In genomic region chr18:75070625-75071483, GRCh38 we compare ENCODE assay signal across 8 cellular contexts.
A peak's percentile ranks its signal among the peaks of the same experiment; 100 is the strongest.
DNase-seq lines count a peak whose midpoint lies in the region; ATAC-seq and TF ChIP-seq lines count a peak whose summit lies in the region.

No MANE protein-coding gene starts in this region.

- TF ChIP-seq CTCF in CD8-positive, alpha-beta T cell (IDR thresholded peaks at IDR 0.05), result no peak
- TF ChIP-seq CTCF in BE2C (IDR thresholded peaks at IDR 0.05; ENCODE audit: low read depth, low read length), result no peak

- peaks cover 41% of the 10 kb centered on the region for H3K4me1 Mint-ChIP-seq in CD8-positive, alpha-beta T cell (ENCODE audit: low read depth)

- H3K27me3 Mint-ChIP-seq in CD8-positive, alpha-beta T cell (ENCODE audit: low read depth), result no peaks in the 10 kb centered on the region

- H3K4me3 ChIP-seq in CD8-positive, alpha-beta T cell (ENCODE audit: low read depth, low read length), result peak overlapping the region; percentile 9
- H3K4me3 ChIP-seq in skeletal muscle tissue (ENCODE audit: low read length in 3 of 3) (peak overlapping the region; percentile 4 to 54 (median 20)), BE2C (ENCODE audit: low read depth, low read length) (no peak overlapping the region)

- peaks cover 19% of the 10 kb centered on the region for H3K36me3 Mint-ChIP-seq in CD8-positive, alpha-beta T cell

- H3K27ac ChIP-seq in CD8-positive, alpha-beta T cell (ENCODE audit: low read depth, low read length), result peak overlapping the region; percentile 50
- peak overlapping the region; percentile 61 for H3K27ac ChIP-seq in skeletal muscle tissue (ENCODE audit: low read depth, low read length)

- peak; percentile 19 to 84 (median 69) for DNase-seq in CD8-positive, alpha-beta T cell
- DNase-seq in HS-27A (ENCODE audit: low read depth) (peak; percentile 14), SIG-M5 (lab: John Stamatoyannopoulos, UW) (peak; percentile 50), cardiac septum (ENCODE audit: low spot score) (peak; percentile 91), BE2C (no peak)
- DNase-seq in activated gamma-delta T cell treated with anti-CD3 and anti-CD28 coated beads, Interleukin-2, amount 50 U/mL, for 16 hours (ENCODE audit: low read depth), result peak; percentile 57

- H3K9me3 Mint-ChIP-seq in CD8-positive, alpha-beta T cell, result peaks cover 5% of the 10 kb centered on the region

- H3K9ac ChIP-seq in skeletal muscle tissue (ENCODE audit: low read depth in 1 of 3, low read length in 3 of 3), result peak overlapping the region in 1 of 3 donors; percentile 19

- peak; percentile 90 for ATAC-seq in CD8-positive, alpha-beta T cell
- peak; percentile 88 for ATAC-seq in GM21367 (IDR thresholded peaks at IDR 0.05; ENCODE audit: unreplicated experiment)

- CTCF ChIA-PET in CD8-positive, alpha-beta T cell (lab: Charles Lee), result interaction anchor here (1.5 kb wide), 1 partner anchor 21 kb away, joined by 3 read pairs; no protein-coding TSS in a partner anchor

- H3K27ac Mint-ChIP-seq in CD8-positive, alpha-beta T cell, result peak overlapping the region; percentile 97

- no peaks in the 10 kb centered on the region for H3K27me3 ChIP-seq in CD8-positive, alpha-beta T cell (ENCODE audit: insufficient read depth, low read length)
- H3K27me3 ChIP-seq in skeletal muscle tissue (ENCODE audit: control insufficient read depth in 3 of 3, insufficient read depth in 3 of 3, low read length in 3 of 3) (no peaks in the 10 kb centered on the region), BE2C (no peaks in the 10 kb centered on the region)

- H3K4me1 ChIP-seq in CD8-positive, alpha-beta T cell (ENCODE audit: insufficient read depth, low read length), result peaks cover 28% of the 10 kb centered on the region
- H3K4me1 ChIP-seq in skeletal muscle tissue (ENCODE audit: control insufficient read depth in 3 of 3, insufficient read depth in 3 of 3, low read length in 3 of 3), result peaks cover 0 to 19% (median 14%) of the 10 kb centered on the region in 3 donors
- no peaks in the 10 kb centered on the region for H3K4me1 ChIP-seq in BE2C

- peak overlapping the region; percentile 80 for H3K4me3 Mint-ChIP-seq in CD8-positive, alpha-beta T cell

- H3K9me3 ChIP-seq in CD8-positive, alpha-beta T cell (ENCODE audit: low read length), result no peaks in the 10 kb centered on the region
- H3K9me3 ChIP-seq in skeletal muscle tissue (ENCODE audit: control insufficient read depth in 3 of 3, low read length in 3 of 3), result peaks cover 0 to 3% (median 0%) of the 10 kb centered on the region in 3 donors
- no peaks in the 10 kb centered on the region for H3K9me3 ChIP-seq in BE2C

- no peaks in the 10 kb centered on the region for H3K36me3 ChIP-seq in CD8-positive, alpha-beta T cell (ENCODE audit: insufficient read depth, low read length)
- H3K36me3 ChIP-seq in skeletal muscle tissue (ENCODE audit: control insufficient read depth in 3 of 3, insufficient read depth in 3 of 3, low read length in 3 of 3) (no peaks in the 10 kb centered on the region), BE2C (no peaks in the 10 kb centered on the region)

- POLR2A ChIA-PET in CD8-positive, alpha-beta T cell (lab: Charles Lee), result interaction anchor here (0.5 to 2.5 kb wide), 8 partner anchors 41 to 461 kb away, joined by 3 to 14 read pairs (median 4); partner anchors contain the start of genes PTGR3 and TSHZ1

- intact Hi-C loops in CD8-positive, alpha-beta T cell (cut with DNase I, micrococcal nuclease), result loop anchor here (1.0 to 5.0 kb wide), 7 partner anchors 14 to 474 kb away; partner anchors contain the start of genes PTGR3 (in 1 of the 2), TSHZ1 (in 1 of the 2) and ZNF407 (in 1 of the 2)
- intact Hi-C loops in cardiac septum (cut with DNase I), result loop anchor here (5.0 kb wide), 1 partner anchor 101 kb away; no protein-coding TSS in a partner anchor
